ENCODE assay signal across 8 cellular contexts in the genomic region with DNA sequence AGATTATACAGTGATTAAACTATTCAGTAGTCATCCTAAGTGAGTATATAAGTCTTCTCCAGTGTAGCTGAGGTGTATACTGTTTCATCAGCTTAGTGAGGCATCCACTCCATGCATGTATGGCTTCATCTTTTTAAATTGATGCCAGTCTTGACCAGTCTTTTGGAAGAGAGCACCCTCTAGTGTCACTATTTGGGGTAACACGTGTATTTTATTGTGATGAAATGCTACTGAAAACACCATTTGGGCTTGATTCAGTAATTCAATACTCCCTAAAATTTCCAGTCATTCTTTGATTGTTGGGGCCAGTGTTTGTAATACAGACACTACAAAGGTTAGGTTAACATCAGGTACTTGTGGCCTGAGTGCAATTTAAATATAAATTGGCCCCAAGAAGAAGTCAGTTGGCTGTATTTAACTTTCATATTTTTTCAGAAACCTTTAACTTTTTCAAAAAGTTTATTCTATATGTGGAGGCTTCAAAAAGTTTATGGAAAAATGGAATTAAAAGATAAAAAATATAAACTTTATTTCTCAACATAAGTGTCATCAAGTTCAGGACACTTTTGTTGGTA. TPM values are rescaled to one million over a fixed set of nuclear protein-coding genes. Genes with fewer than 3 reads are reported as not detected.
A peak's percentile ranks its signal among the peaks of the same experiment; 100 is the strongest.
DNase-seq lines count a peak whose midpoint lies in the region; ATAC-seq and TF ChIP-seq lines count a peak whose summit lies in the region.

No MANE protein-coding gene starts in this region.

- no peaks in the 10 kb centered on the region for H3K4me1 ChIP-seq in gastrocnemius medialis

- CTCF ChIA-PET in AG04450 (lab: Charles Lee): interaction anchor here (0.5 to 6.7 kb wide), 29 partner anchors 7 to 679 kb away, joined by 3 to 86 read pairs (median 4); a partner anchor contains a TSS

- no peak for TF ChIP-seq POLR2A in gastrocnemius medialis (IDR thresholded peaks at IDR 0.05)

- no peaks in the 10 kb centered on the region for H3K36me3 ChIP-seq in gastrocnemius medialis

- ATAC-seq in gastrocnemius medialis: peak in 1 of 2 donors; percentile 58
- ATAC-seq in HG02970 (IDR thresholded peaks at IDR 0.05; ENCODE audit: low FRiP score, unreplicated experiment): no peak

- POLR2A ChIA-PET in AG04450 (lab: Yijun Ruan, JAX): interaction anchor here (0.6 kb wide), 1 partner anchor 11 kb away, joined by 7 read pairs; no protein-coding TSS in a partner anchor

- H3K9me3 ChIP-seq in AG04450 (ENCODE audit: control insufficient read depth, insufficient read depth, low read length) (no peaks in the 10 kb centered on the region), gastrocnemius medialis (no peaks in the 10 kb centered on the region)

- in situ Hi-C loops in GM13977 (cut with MboI; ENCODE audit: low pct_unique_long_range_greater_than_20kb, low sequenced_read_pairs, unreplicated experiment): loop anchor here (25.0 kb wide), 1 partner anchor 654 kb away; no protein-coding TSS in a partner anchor
- in situ Hi-C loops in gastrocnemius medialis (cut with MboI; ENCODE audit: low sequenced_read_pairs in 4 of 4): loop anchor here in 1 of 4 donors (25.0 kb wide), 1 partner anchor 654 kb away; no protein-coding TSS in a partner anchor

- no peak overlapping the region for H3K4me3 ChIP-seq in AG04450 (ENCODE audit: low read depth, low read length)
- no peak overlapping the region for H3K4me3 ChIP-seq in fibroblast of the aortic adventitia (ENCODE audit: low read depth, low read length)
- no peak overlapping the region for H3K4me3 ChIP-seq in gastrocnemius medialis

- DNase-seq in AG04450 (ENCODE audit: low read depth, low spot score) (peak; percentile 20), GM13977 (ENCODE audit: low spot score) (peak; percentile 23), RPMI8226 (peak; percentile 20), fibroblast of the aortic adventitia (ENCODE audit: low read depth) (peak; percentile 69), gastrocnemius medialis (no peak), anterior cingulate cortex (lab: John Stamatoyannopoulos, UW) (no peak)

- H3K27me3 ChIP-seq in AG04450 (ENCODE audit: control insufficient read depth, insufficient read depth, low read length) (no peaks in the 10 kb centered on the region), gastrocnemius medialis (no peaks in the 10 kb centered on the region)

- TF ChIP-seq CTCF in AG04450 (IDR thresholded peaks at IDR 0.05; ENCODE audit: low read depth, low read length) (peak; percentile 79), GM13977 (IDR thresholded peaks at IDR 0.05; ENCODE audit: extremely low read depth, insufficient read depth, missing control alignments) (peak; percentile 62), LNCAP (IDR thresholded peaks at IDR 0.05) (peak; percentile 63), fibroblast of the aortic adventitia (IDR thresholded peaks at IDR 0.05; ENCODE audit: insufficient read depth, low read length) (peak; percentile 71), gastrocnemius medialis (IDR thresholded peaks at IDR 0.05 in 4 of 5, conservative IDR thresholded peaks at IDR 0.05 in 1 of 5) (peak in 4 of 5 experiments; percentile 16 to 58 (median 48))

- intact Hi-C loops in gastrocnemius medialis (cut with DNase I; ENCODE audit: low total_unique reads): loop anchor here (2.0 to 5.0 kb wide), 2 partner anchors 36 to 60 kb away; a partner anchor contains a TSS

- H3K27ac ChIP-seq in AG04450 (ENCODE audit: low read depth, low read length) (no peak overlapping the region), gastrocnemius medialis (no peak overlapping the region)

RNA-seq across cellular contexts. Expression of a gene that starts 35.3 kb away (rescaled TPM):
- polyA plus RNA-seq in AG04450 (2011; rRNA removed): 4.8 and 7.0 TPM in 2 replicates
- 7.4 and 10.5 TPM in 2 replicates for polyA minus RNA-seq in AG04450 (2011; rRNA and poly(A)+ RNA removed)
- total RNA-seq in fibroblast of the aortic adventitia (ENCODE audit: low replicate concordance) (12.5 and 32.1 TPM in 2 replicates), gastrocnemius medialis (10 to 100 TPM in 1 of 4 donors, 1 to 10 TPM in 3; 3.1 to 13.7 (median 4.1) TPM)

Comparison
In these comparisons a context has a peak if more than half of its experiments do, and no peak if none do; other contexts are left out.
1. DNase-seq: peak in AG04450 (single experiment), GM13977 (single experiment), RPMI8226 (single experiment) and fibroblast of the aortic adventitia (single experiment); none in gastrocnemius medialis (0 of 2) and anterior cingulate cortex (0 of 58).
2. Peak in every context shown above with its lines, with median percentiles within 50 percentile points of each other: CTCF ChIP-seq.